ENCODE assay signal across 8 cellular contexts in the genomic region with DNA sequence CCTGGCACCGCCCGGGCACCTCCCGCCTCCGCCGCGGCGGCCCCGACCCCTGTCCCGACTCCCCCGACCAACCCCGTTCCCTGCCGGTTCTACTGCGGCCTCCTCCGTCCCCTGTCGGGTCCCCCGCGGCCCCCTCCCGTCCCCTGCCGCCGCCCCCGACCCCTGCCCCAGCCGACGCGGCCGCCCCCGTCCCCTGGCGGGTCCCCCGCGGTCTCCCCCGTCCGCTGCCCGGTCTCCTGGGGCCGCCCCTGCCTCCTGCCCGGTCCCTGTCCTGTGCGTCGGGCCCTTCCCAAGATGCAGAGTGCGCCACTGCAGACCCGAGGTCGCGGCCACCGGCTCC. TPM values are rescaled to one million over a fixed set of nuclear protein-coding genes. Genes with fewer than 3 reads are reported as not detected.
DNase-seq lines count a peak whose midpoint lies in the region; ATAC-seq, FAIRE-seq and TF ChIP-seq lines count a peak whose summit lies in the region.
"Not testable (repeated sequence)": the region's sequence is repeated elsewhere in the genome, so short reads cannot be mapped to it uniquely, and the experiment has no call there.

No MANE protein-coding gene starts in this region.

- FAIRE-seq in keratinocyte (lab: Jason Lieb, UNC) = not testable (repeated sequence)

- peak overlapping the region; percentile 53 for H3K27ac ChIP-seq in CD4-positive, alpha-beta T cell (ENCODE audit: low read depth, low read length)
- H3K27ac ChIP-seq in RWPE2 (ENCODE audit: poor library complexity, severe bottlenecking) = peak overlapping the region; percentile 58
- H3K27ac ChIP-seq in endodermal cell (ENCODE audit: low read depth, low read length); neuronal stem cell (replicated peaks; ENCODE audit: low read length): not testable (repeated sequence)
- H3K27ac ChIP-seq in keratinocyte (ENCODE audit: control insufficient read depth, insufficient read depth, low read length) = peak overlapping the region; percentile 74
- H3K27ac ChIP-seq in testis = peak overlapping the region; percentile 67 to 84

- not testable (repeated sequence) for TF ChIP-seq CTCF in CD4-positive, alpha-beta T cell (IDR thresholded peaks at IDR 0.05); RWPE2 (IDR thresholded peaks at IDR 0.05; ENCODE audit: poor library complexity, severe bottlenecking); endodermal cell (conservative IDR thresholded peaks at IDR 0.05); keratinocyte (optimal IDR thresholded peaks at IDR 0.05 in 1 of 3, IDR thresholded peaks at IDR 0.05 in 1 of 3, conservative IDR thresholded peaks at IDR 0.05 in 1 of 3; ENCODE audit: extremely low read depth in 1 of 3, insufficient read depth in 2 of 3, low read length in 3 of 3); testis (IDR thresholded peaks at IDR 0.05)

- not testable (repeated sequence) for H3K9me3 Mint-ChIP-seq in CD4-positive, alpha-beta T cell; activated naive CD8-positive, alpha-beta T cell treated with anti-CD3 and anti-CD28 coated beads, Interleukin-2, amount 10 ng/mL, durations not matched to agents 7 days and 5 days; endodermal cell

- H2AFZ ChIP-seq in keratinocyte (ENCODE audit: control insufficient read depth, low read length) = not testable (repeated sequence)
- peak overlapping the region; percentile 83 for H2AFZ ChIP-seq in neuronal stem cell (ENCODE audit: low read length)

- not testable (repeated sequence) for H4K8ac ChIP-seq in neuronal stem cell (ENCODE audit: low read depth, low read length)

- dilution Hi-C loops in keratinocyte (cut with MboI; ENCODE audit: extremely low pct_ligation_motif_present, low sequenced_read_pairs) = not testable (repeated sequence)

- peaks cover 41% of the 10 kb centered on the region for H3K79me2 ChIP-seq in keratinocyte (ENCODE audit: control insufficient read depth, insufficient read depth, low read length)

- not testable (repeated sequence) for H3K27me3 Mint-ChIP-seq in CD4-positive, alpha-beta T cell; activated naive CD8-positive, alpha-beta T cell treated with anti-CD3 and anti-CD28 coated beads, Interleukin-2, amount 10 ng/mL, durations not matched to agents 7 days and 5 days; endodermal cell (ENCODE audit: insufficient read depth)

- peak overlapping the region; percentile 62 for H3K9ac ChIP-seq in endodermal cell (ENCODE audit: extremely low read depth, low read length, poor library complexity, severe bottlenecking)
- H3K9ac ChIP-seq in keratinocyte (ENCODE audit: control insufficient read depth, extremely low read depth, insufficient read depth, low read length) = peak overlapping the region; percentile 81
- H3K9ac ChIP-seq in neuronal stem cell (ENCODE audit: low read depth, low read length, poor library complexity) = peak overlapping the region; percentile 88

- peaks cover 10% of the 10 kb centered on the region for H4K20me1 ChIP-seq in keratinocyte (ENCODE audit: control insufficient read depth, extremely low read depth, insufficient read depth, low read length)

- H2BK12ac ChIP-seq in neuronal stem cell (ENCODE audit: low read length) = not testable (repeated sequence)

- H2BK120ac ChIP-seq in neuronal stem cell (ENCODE audit: low read depth, low read length) = not testable (repeated sequence)

- not testable (repeated sequence) for H3K18ac ChIP-seq in neuronal stem cell (ENCODE audit: low read length)

- not testable (repeated sequence) for H2BK15ac ChIP-seq in neuronal stem cell (ENCODE audit: low read length)

- H3K36me3 ChIP-seq in RWPE2 (ENCODE audit: low read depth) (peaks cover 29% of the 10 kb centered on the region), endodermal cell (ENCODE audit: control insufficient read depth, insufficient read depth, low read length) (peaks cover 22% of the 10 kb centered on the region), neuronal stem cell (replicated peaks in 1 of 2; ENCODE audit: control insufficient read depth in 2 of 2, insufficient read depth in 2 of 2, low read length in 2 of 2) (peaks cover 2 to 27% of the 10 kb centered on the region in 2 donors)
- not testable (repeated sequence) for H3K36me3 ChIP-seq in keratinocyte (ENCODE audit: control insufficient read depth in 2 of 2, extremely low read depth in 1 of 2, insufficient read depth in 2 of 2, low read length in 2 of 2); testis (ENCODE audit: low read depth, missing control alignments)

- not testable (repeated sequence) for H2AK5ac ChIP-seq in neuronal stem cell (ENCODE audit: low read depth, low read length)

- peak overlapping the region; percentile 94 for H3K14ac ChIP-seq in neuronal stem cell (ENCODE audit: low read length)

- not testable (repeated sequence) for ATAC-seq in CD4-positive, alpha-beta T cell (ENCODE audit: poor library complexity); RWPE2 (ENCODE audit: low read depth)
- ATAC-seq in HG02642 (IDR thresholded peaks at IDR 0.05; ENCODE audit: poor library complexity, unreplicated experiment) = peak; percentile 1
- ATAC-seq in activated naive CD8-positive, alpha-beta T cell treated with anti-CD3 and anti-CD28 coated beads, Interleukin-2, amount 10 ng/mL, durations not matched to agents 7 days and 5 days (ENCODE audit: low read depth) = peak; percentile 17

- peaks cover 42% of the 10 kb centered on the region for H3K4me1 Mint-ChIP-seq in CD4-positive, alpha-beta T cell (ENCODE audit: low read depth)
- peaks cover 15% of the 10 kb centered on the region for H3K4me1 Mint-ChIP-seq in activated naive CD8-positive, alpha-beta T cell treated with anti-CD3 and anti-CD28 coated beads, Interleukin-2, amount 10 ng/mL, durations not matched to agents 7 days and 5 days
- H3K4me1 Mint-ChIP-seq in endodermal cell = not testable (repeated sequence)

- not testable (repeated sequence) for DNase-seq in CD4-positive, alpha-beta T cell; RWPE2 (ENCODE audit: low spot score); activated naive CD8-positive, alpha-beta T cell treated with anti-CD3 and anti-CD28 coated beads, Interleukin-2, amount 10 ng/mL, durations not matched to agents 7 days and 5 days; endodermal cell; keratinocyte (ENCODE audit: low read depth, low spot score); neuronal stem cell (ENCODE audit: low spot score); testis

- H3K79me1 ChIP-seq in neuronal stem cell (ENCODE audit: low read depth, low read length) = not testable (repeated sequence)

- H3K27me3 ChIP-seq in CD4-positive, alpha-beta T cell (ENCODE audit: control insufficient read depth, insufficient read depth, low read length); RWPE2 (ENCODE audit: insufficient read depth, poor library complexity, severe bottlenecking); endodermal cell (ENCODE audit: control insufficient read depth, insufficient read depth, low read length, poor library complexity, severe bottlenecking); keratinocyte (ENCODE audit: control insufficient read depth, extremely low read depth, insufficient read depth, low read length); neuronal stem cell (ENCODE audit: control insufficient read depth in 3 of 3, insufficient read depth in 3 of 3, low read depth in 1 of 3, low read length in 3 of 3); testis: not testable (repeated sequence)

- not testable (repeated sequence) for H3K4me1 ChIP-seq in RWPE2 (ENCODE audit: insufficient read depth, poor library complexity, severe bottlenecking); endodermal cell (ENCODE audit: control insufficient read depth, insufficient read depth, low read length); neuronal stem cell (ENCODE audit: control insufficient read depth in 2 of 2, insufficient read depth in 1 of 2, low read depth in 1 of 2, low read length in 2 of 2)
- peaks cover 11% of the 10 kb centered on the region for H3K4me1 ChIP-seq in keratinocyte (ENCODE audit: control insufficient read depth, extremely low read depth, insufficient read depth, low read length)
- H3K4me1 ChIP-seq in testis = peaks cover 11% of the 10 kb centered on the region

- 0% methylated on average over 1 to 36 of the region's 41 CpGs for WGBS in endodermal cell (ENCODE audit: insufficient coverage in 1 of 2, insufficient read length in 1 of 2), 2 experiments
- WGBS in neuronal stem cell (ENCODE audit: extremely low coverage in 2 of 2, insufficient read length in 2 of 2, insufficient replicate concordance in 1 of 2), 2 donors = no CpG with 5 or more reads among the region's 41 CpGs
- WGBS in testis, 2 donors = 3% methylated on average over 23 of the region's 41 CpGs; no CpG with 5 or more reads in 1 of the 2 donors

- not testable (repeated sequence) for H3K9me3 ChIP-seq in CD4-positive, alpha-beta T cell (ENCODE audit: control insufficient read depth, low read length); RWPE2 (ENCODE audit: severe bottlenecking); endodermal cell (ENCODE audit: control insufficient read depth, low read length); keratinocyte (ENCODE audit: control insufficient read depth, low read depth, low read length); neuronal stem cell (replicated peaks in 1 of 2; ENCODE audit: control insufficient read depth in 2 of 2, insufficient read depth in 1 of 2, low read depth in 1 of 2, low read length in 2 of 2); testis

- intact Hi-C loops in CD4-positive, alpha-beta T cell (cut with DNase I, micrococcal nuclease) = loop anchor here (1.0 to 5.0 kb wide), 4 partner anchors 53 to 201 kb away; a partner anchor contains a TSS
- intact Hi-C loops in testis (cut with DNase I; ENCODE audit: low total_unique reads) = not testable (repeated sequence)

- not testable (repeated sequence) for H3K4ac ChIP-seq in neuronal stem cell (ENCODE audit: low read length)

- peak overlapping the region; percentile 75 for H3K23ac ChIP-seq in neuronal stem cell (ENCODE audit: low read depth, low read length, poor library complexity)

- H4K91ac ChIP-seq in neuronal stem cell (ENCODE audit: low read depth, low read length, poor library complexity) = not testable (repeated sequence)

- H3K27ac Mint-ChIP-seq in CD4-positive, alpha-beta T cell = peak overlapping the region; percentile 87
- peak overlapping the region; percentile 87 for H3K27ac Mint-ChIP-seq in activated naive CD8-positive, alpha-beta T cell treated with anti-CD3 and anti-CD28 coated beads, Interleukin-2, amount 10 ng/mL, durations not matched to agents 7 days and 5 days
- H3K27ac Mint-ChIP-seq in endodermal cell = peak overlapping the region; percentile 83

- not testable (repeated sequence) for H3K9me1 ChIP-seq in keratinocyte (ENCODE audit: control insufficient read depth, extremely low read depth, insufficient read depth, low read length)

- POLR2A ChIA-PET in CD4-positive, alpha-beta T cell (lab: Charles Lee) = interaction anchor here (0.6 to 2.1 kb wide), 9 partner anchors 9 to 175 kb away, joined by 3 to 49 read pairs (median 3); a partner anchor contains a TSS
- POLR2A ChIA-PET in activated naive CD8-positive, alpha-beta T cell treated with anti-CD3 and anti-CD28 coated beads, Interleukin-2, amount 10 ng/mL, durations not matched to agents 7 days and 5 days (lab: Charles Lee) = interaction anchor here (0.6 to 2.1 kb wide), 8 partner anchors 10 to 230 kb away, joined by 3 to 20 read pairs (median 4); a partner anchor contains a TSS

- peak overlapping the region; percentile 61 for H3K4me3 ChIP-seq in RWPE2 (ENCODE audit: severe bottlenecking)
- peak overlapping the region; percentile 81 for H3K4me3 ChIP-seq in endodermal cell (ENCODE audit: low read length)
- peak overlapping the region; percentile 73 to 93 (median 78) for H3K4me3 ChIP-seq in keratinocyte (ENCODE audit: control insufficient read depth in 2 of 3, extremely low read depth in 1 of 3, insufficient read depth in 2 of 3, low read depth in 1 of 3, low read length in 3 of 3)
- peak overlapping the region; percentile 89 to 100 for H3K4me3 ChIP-seq in neuronal stem cell (ENCODE audit: low read length in 2 of 2)
- H3K4me3 ChIP-seq in testis = peak overlapping the region; percentile 92 to 98

- not testable (repeated sequence) for H2BK5ac ChIP-seq in neuronal stem cell (ENCODE audit: low read length)

- TF ChIP-seq POLR2A in testis (IDR thresholded peaks at IDR 0.05) = not testable (repeated sequence)

- CTCF ChIA-PET in CD4-positive, alpha-beta T cell (lab: Charles Lee) = interaction anchor here (1.6 kb wide), 1 partner anchor 54 kb away, joined by 6 read pairs; a partner anchor contains a TSS

- not testable (repeated sequence) for H3K4me2 ChIP-seq in keratinocyte (ENCODE audit: control insufficient read depth, extremely low read depth, insufficient read depth, low read depth, low read length)
- peak overlapping the region; percentile 49 for H3K4me2 ChIP-seq in neuronal stem cell (ENCODE audit: insufficient read depth, low read length, poor library complexity, severe bottlenecking)

- H3K4me3 Mint-ChIP-seq in CD4-positive, alpha-beta T cell = peak overlapping the region; percentile 91
- H3K4me3 Mint-ChIP-seq in activated naive CD8-positive, alpha-beta T cell treated with anti-CD3 and anti-CD28 coated beads, Interleukin-2, amount 10 ng/mL, durations not matched to agents 7 days and 5 days = peak overlapping the region; percentile 92
- H3K4me3 Mint-ChIP-seq in endodermal cell = peak overlapping the region; percentile 77

- peaks cover 54% of the 10 kb centered on the region for H3K36me3 Mint-ChIP-seq in CD4-positive, alpha-beta T cell (ENCODE audit: low read depth)
- H3K36me3 Mint-ChIP-seq in activated naive CD8-positive, alpha-beta T cell treated with anti-CD3 and anti-CD28 coated beads, Interleukin-2, amount 10 ng/mL, durations not matched to agents 7 days and 5 days = peaks cover 12% of the 10 kb centered on the region
- peaks cover 28% of the 10 kb centered on the region for H3K36me3 Mint-ChIP-seq in endodermal cell (ENCODE audit: low read depth)

RNA-seq across cellular contexts. Expression of a gene that starts 0.4 kb away (rescaled TPM):
- 10 to 100 TPM; 36.9 to 38.1 TPM for total RNA-seq in CD4-positive, alpha-beta T cell
- 10 to 100 TPM; 85.6 to 87.6 TPM for total RNA-seq in activated naive CD8-positive, alpha-beta T cell treated with anti-CD3 and anti-CD28 coated beads, Interleukin-2, amount 10 ng/mL, durations not matched to agents 7 days and 5 days
- 10 to 100 TPM; 69.2 to 80.9 TPM for total RNA-seq in endodermal cell
- polyA plus RNA-seq in endodermal cell (2013, experiment 1 of 2) = 76.5 TPM
- polyA plus RNA-seq in endodermal cell (2013, experiment 2 of 2) = 72.9 TPM
- polyA plus RNA-seq in keratinocyte = 276 to 329 TPM (median 309 TPM) in 3 replicates
- polyA plus RNA-seq in keratinocyte (2011; ENCODE audit: low read depth) = 118 TPM
- polyA plus RNA-seq in keratinocyte (2011; cell fraction: cytosol; rRNA removed) = 264 and 313 TPM in 2 replicates
- polyA plus RNA-seq in keratinocyte (2011; cell fraction: nucleus; rRNA removed) = 201 and 202 TPM in 2 replicates
- polyA plus RNA-seq in keratinocyte (2012; ENCODE audit: low replicate concordance) = 192 and 230 TPM in 2 replicates
- polyA minus RNA-seq in keratinocyte = 225 to 246 TPM (median 233 TPM) in 3 replicates
- polyA minus RNA-seq in keratinocyte (2011; cell fraction: cytosol; rRNA and poly(A)+ RNA removed) = 130 TPM
- polyA minus RNA-seq in keratinocyte (2011; cell fraction: nucleus; rRNA and poly(A)+ RNA removed) = 51.4 and 70.7 TPM in 2 replicates
- 55.8 TPM for polyA plus RNA-seq in neuronal stem cell (2013, experiment 1 of 2)
- polyA plus RNA-seq in neuronal stem cell (2013, experiment 2 of 2) = 53.8 TPM
- total RNA-seq in testis = 100 to 1,000 TPM; 100 to 123 TPM
- polyA plus RNA-seq in testis (ENCODE audit: insufficient read depth, low read depth, low replicate concordance) = 102 TPM

RNA-seq across cellular contexts. Expression of a gene that starts 49.7 kb away (rescaled TPM):
- under 1 TPM; 0.45 to 0.63 TPM for total RNA-seq in CD4-positive, alpha-beta T cell
- 10 to 100 TPM; 35.7 to 41.6 TPM for total RNA-seq in activated naive CD8-positive, alpha-beta T cell treated with anti-CD3 and anti-CD28 coated beads, Interleukin-2, amount 10 ng/mL, durations not matched to agents 7 days and 5 days
- total RNA-seq in endodermal cell = 1 to 10 TPM; 1.4 to 2.0 TPM
- polyA plus RNA-seq in endodermal cell (2013, experiment 1 of 2) = 1.3 TPM
- polyA plus RNA-seq in endodermal cell (2013, experiment 2 of 2) = 1.2 TPM
- polyA plus RNA-seq in keratinocyte = 0.23 to 0.51 TPM (median 0.24 TPM) in 3 replicates
- 0.40 TPM for polyA plus RNA-seq in keratinocyte (2011; ENCODE audit: low read depth)
- 0.16 and 0.26 TPM in 2 replicates for polyA plus RNA-seq in keratinocyte (2011; cell fraction: cytosol; rRNA removed)
- polyA plus RNA-seq in keratinocyte (2011; cell fraction: nucleus; rRNA removed) = 0.61 and 0.84 TPM in 2 replicates
- 0.59 and 0.64 TPM in 2 replicates for polyA plus RNA-seq in keratinocyte (2012; ENCODE audit: low replicate concordance)
- polyA minus RNA-seq in keratinocyte = 0.20 to 0.59 TPM (median 0.42 TPM) in 3 replicates
- polyA minus RNA-seq in keratinocyte (2011; cell fraction: cytosol; rRNA and poly(A)+ RNA removed) = 0.38 TPM
- 0.32 and 2.1 TPM in 2 replicates for polyA minus RNA-seq in keratinocyte (2011; cell fraction: nucleus; rRNA and poly(A)+ RNA removed)
- 0.26 TPM for polyA plus RNA-seq in neuronal stem cell (2013, experiment 1 of 2)
- polyA plus RNA-seq in neuronal stem cell (2013, experiment 2 of 2) = 0.28 TPM
- 10 to 100 TPM; 36.9 to 43.4 TPM for total RNA-seq in testis
- polyA plus RNA-seq in testis (ENCODE audit: insufficient read depth, low read depth, low replicate concordance) = 68.5 TPM

RNA-seq across cellular contexts. Expression of a gene that starts 53.7 kb away (rescaled TPM):
- total RNA-seq in CD4-positive, alpha-beta T cell = 100 to 1,000 TPM; 244 to 245 TPM
- total RNA-seq in activated naive CD8-positive, alpha-beta T cell treated with anti-CD3 and anti-CD28 coated beads, Interleukin-2, amount 10 ng/mL, durations not matched to agents 7 days and 5 days = 100 to 1,000 TPM; 167 to 172 TPM
- total RNA-seq in endodermal cell = 10 to 100 TPM; 61.6 to 73.1 TPM
- polyA plus RNA-seq in endodermal cell (2013, experiment 1 of 2) = 84.2 TPM
- 70.5 TPM for polyA plus RNA-seq in endodermal cell (2013, experiment 2 of 2)
- polyA plus RNA-seq in keratinocyte = 118 to 179 TPM (median 178 TPM) in 3 replicates
- polyA plus RNA-seq in keratinocyte (2011; ENCODE audit: low read depth) = 79.2 TPM
- 93.4 and 117 TPM in 2 replicates for polyA plus RNA-seq in keratinocyte (2011; cell fraction: cytosol; rRNA removed)
- 213 and 214 TPM in 2 replicates for polyA plus RNA-seq in keratinocyte (2011; cell fraction: nucleus; rRNA removed)
- 133 and 179 TPM in 2 replicates for polyA plus RNA-seq in keratinocyte (2012; ENCODE audit: low replicate concordance)
- polyA minus RNA-seq in keratinocyte = 232 to 318 TPM (median 239 TPM) in 3 replicates
- polyA minus RNA-seq in keratinocyte (2011; cell fraction: cytosol; rRNA and poly(A)+ RNA removed) = 144 TPM
- 112 and 144 TPM in 2 replicates for polyA minus RNA-seq in keratinocyte (2011; cell fraction: nucleus; rRNA and poly(A)+ RNA removed)
- 60.5 TPM for polyA plus RNA-seq in neuronal stem cell (2013, experiment 1 of 2)
- polyA plus RNA-seq in neuronal stem cell (2013, experiment 2 of 2) = 67.5 TPM
- 100 to 1,000 TPM in 1 of 2 donors, 10 to 100 TPM in 1; 96.9 to 107 TPM for total RNA-seq in testis
- 195 TPM for polyA plus RNA-seq in testis (ENCODE audit: insufficient read depth, low read depth, low replicate concordance)

RNA-seq across cellular contexts. Expression of a gene that starts 53.8 kb away (rescaled TPM):
- total RNA-seq in CD4-positive, alpha-beta T cell = 1 to 10 TPM; 1.9 to 2.8 TPM
- 1 to 10 TPM; 6.2 to 7.8 TPM for total RNA-seq in activated naive CD8-positive, alpha-beta T cell treated with anti-CD3 and anti-CD28 coated beads, Interleukin-2, amount 10 ng/mL, durations not matched to agents 7 days and 5 days
- total RNA-seq in endodermal cell (1 to 10 TPM; 8.4 to 9.7 TPM), testis (1 to 10 TPM; 6.6 to 6.7 TPM)
- 5.9 TPM for polyA plus RNA-seq in endodermal cell (2013, experiment 1 of 2)
- polyA plus RNA-seq in endodermal cell (2013, experiment 2 of 2) = 5.8 TPM
- polyA plus RNA-seq in keratinocyte (4.6 to 5.7 TPM (median 4.9 TPM) in 3 replicates), testis (ENCODE audit: insufficient read depth, low read depth, low replicate concordance) (6.9 TPM)
- 5.7 TPM for polyA plus RNA-seq in keratinocyte (2011; ENCODE audit: low read depth)
- polyA plus RNA-seq in keratinocyte (2011; cell fraction: cytosol; rRNA removed) = 4.1 TPM in 2 replicates
- 10.1 and 11.2 TPM in 2 replicates for polyA plus RNA-seq in keratinocyte (2011; cell fraction: nucleus; rRNA removed)
- 3.9 and 5.3 TPM in 2 replicates for polyA plus RNA-seq in keratinocyte (2012; ENCODE audit: low replicate concordance)
- 2.8 to 4.7 TPM (median 3.9 TPM) in 3 replicates for polyA minus RNA-seq in keratinocyte
- 3.6 TPM for polyA minus RNA-seq in keratinocyte (2011; cell fraction: cytosol; rRNA and poly(A)+ RNA removed)
- 4.2 and 6.7 TPM in 2 replicates for polyA minus RNA-seq in keratinocyte (2011; cell fraction: nucleus; rRNA and poly(A)+ RNA removed)
- polyA plus RNA-seq in neuronal stem cell (2013, experiment 1 of 2) = 5.2 TPM
- polyA plus RNA-seq in neuronal stem cell (2013, experiment 2 of 2) = 5.1 TPM

Comparison
In these comparisons a context has a peak if more than half of its experiments do, and no peak if none do; other contexts are left out.
1. RNA of a gene that starts 49.7 kb away (total RNA-seq): 36.9 to 43.4 TPM in testis and 35.7 to 41.6 TPM in activated naive CD8-positive, alpha-beta T cell treated with anti-CD3 and anti-CD28 coated beads, Interleukin-2, amount 10 ng/mL, durations not matched to agents 7 days and 5 days; 1.4 to 2.0 TPM in endodermal cell and 0.45 to 0.63 TPM in CD4-positive, alpha-beta T cell; every median in the first group is over 10 times any median in the second.
2. Peak in every context shown above with its lines, with median percentiles within 50 percentile points of each other: H3K27ac Mint-ChIP-seq, H3K4me3 Mint-ChIP-seq, H3K4me3 ChIP-seq and H3K9ac ChIP-seq.